In genomic region chr11:60305906-60306619, GRCh38 we compare ENCODE assay signal across 1 cellular context.
TF ChIP-seq lines count a peak whose summit lies in the region.

No MANE protein-coding gene starts in this region.

TF ChIP-seq in endothelial cell of umbilical vein, 7 proteins besides CTCF, POLR2A, EP300 and RAD21 (continued from another document):
- TF ChIP-seq GATA2 (IDR thresholded peaks at IDR 0.05; ENCODE audit: insufficient read depth, insufficient read length, low read depth, low read length): peak; percentile 40
TF ChIP-seq in endothelial cell of umbilical vein: peak in this region for 2.
